Comparison of ENCODE assay signal across 2 cellular contexts in genomic region chr7:158732483-158733219, GRCh38.
TF ChIP-seq lines count a peak whose summit lies in the region.

No MANE protein-coding gene starts in this region.

TF ChIP-seq in SK-N-SH, 30 proteins besides CTCF, POLR2A, EP300 and RAD21 (continued from another document):
- TF ChIP-seq REST (IDR thresholded peaks at IDR 0.05; ENCODE audit: low read depth, low read length) (no peak), TEAD4 (IDR thresholded peaks at IDR 0.05; ENCODE audit: borderline replicate concordance, insufficient read depth) (no peak)

TF ChIP-seq in SK-N-SH treated with all-trans-retinoic acid at 6 μM for 48 hours, 23 proteins besides CTCF, POLR2A, EP300 and RAD21 (continued from another document):
- TF ChIP-seq PATZ1 (CRISPR knock-in tag; IDR thresholded peaks at IDR 0.05; ENCODE audit: borderline replicate concordance) (no peak), POU6F1 (CRISPR knock-in tag; IDR thresholded peaks at IDR 0.05; ENCODE audit: borderline replicate concordance, low read depth) (no peak), TOX (CRISPR knock-in tag; IDR thresholded peaks at IDR 0.05; ENCODE audit: borderline replicate concordance) (no peak), GLIS3 (CRISPR knock-in tag; IDR thresholded peaks at IDR 0.05) (no peak), ARNTL (CRISPR knock-in tag; IDR thresholded peaks at IDR 0.05; ENCODE audit: borderline replicate concordance, low read depth) (no peak)
